Comparison of ENCODE assay signal across 5 cellular contexts in the genomic region with DNA sequence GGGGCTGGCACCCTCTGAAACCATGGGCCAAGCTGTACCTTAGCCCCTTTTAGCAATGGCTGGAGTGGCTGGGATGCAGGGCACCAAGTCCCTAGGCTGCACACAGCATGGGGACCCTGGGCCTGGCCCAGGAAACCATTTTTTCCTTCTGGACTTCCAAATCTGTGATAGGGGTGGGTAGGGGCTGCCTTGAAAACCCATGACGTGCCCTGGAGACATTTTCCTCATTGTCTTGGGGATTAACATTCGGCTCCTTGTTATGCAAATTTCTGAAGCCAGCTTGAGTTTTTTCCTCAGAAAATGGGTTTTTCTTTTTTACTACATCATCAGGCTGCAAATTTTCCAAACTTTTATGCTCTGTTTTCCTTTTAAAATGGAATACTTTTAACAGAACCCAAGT.
DNase-seq lines count a peak whose midpoint lies in the region; ATAC-seq and TF ChIP-seq lines count a peak whose summit lies in the region.
"Not testable (repeated sequence)": the region's sequence is repeated elsewhere in the genome, so short reads cannot be mapped to it uniquely, and the experiment has no call there.

No MANE protein-coding gene starts in this region.

- H3F3A ChIP-seq in GM23338 (replicated peaks; ENCODE audit: low read depth), result not testable (repeated sequence)

- 61% methylated on average over 2 of the region's 2 CpGs; no CpG with 5 or more reads in 1 of the 2 experiments for WGBS in endodermal cell (ENCODE audit: insufficient coverage in 1 of 2, insufficient read length in 1 of 2), 2 experiments
- WGBS in mesendoderm (ENCODE audit: extremely low coverage, insufficient coverage, low lambda C conversion rate), result no CpG with 5 or more reads among the region's 2 CpGs

- H2AK5ac ChIP-seq in mesendoderm (ENCODE audit: low read length), result not testable (repeated sequence)

- peaks cover 19% of the 10 kb centered on the region; the same call in 2 of the 3 replicates for H3K4me1 Mint-ChIP-seq in GM23338
- peaks cover 31% of the 10 kb centered on the region for H3K4me1 Mint-ChIP-seq in WTC11
- not testable (repeated sequence) for H3K4me1 Mint-ChIP-seq in endodermal cell

- H3K56ac ChIP-seq in mesendoderm (ENCODE audit: low read length), result not testable (repeated sequence)

- not testable (repeated sequence) for H3K23ac ChIP-seq in mesendoderm (ENCODE audit: low read length)

- not testable (repeated sequence) for H3K9me3 ChIP-seq in HAP-1; endodermal cell (ENCODE audit: control insufficient read depth, low read length)

- not testable (repeated sequence) for H2AFZ ChIP-seq in GM23338

- POLR2A ChIA-PET in WTC11 (lab: Charles Lee), result not testable (repeated sequence)

- CTCF ChIA-PET in WTC11 (lab: Charles Lee), result not testable (repeated sequence)

- H3K36me3 ChIP-seq in GM23338 (ENCODE audit: insufficient read depth); endodermal cell (ENCODE audit: control insufficient read depth, insufficient read depth, low read length); mesendoderm (ENCODE audit: control insufficient read depth, insufficient read depth, low read length): not testable (repeated sequence)
- H3K36me3 ChIP-seq in HAP-1 (replicated peaks), result peaks cover 22% of the 10 kb centered on the region

- ATAC-seq in GM23338, result peak; percentile 56
- ATAC-seq in WTC11, result peak; percentile 53; the same call in 1 of the 2 replicates

- not testable (repeated sequence) for H2BK5ac ChIP-seq in mesendoderm (ENCODE audit: low read length)

- not testable (repeated sequence) for H4K5ac ChIP-seq in mesendoderm (ENCODE audit: low read length)

- not testable (repeated sequence) for H3K27me3 Mint-ChIP-seq in GM23338 (ENCODE audit: insufficient read depth, low read depth, poor library complexity); WTC11 (ENCODE audit: low read depth); endodermal cell (ENCODE audit: insufficient read depth)

- H3K9me3 Mint-ChIP-seq in GM23338 (peaks cover 11% of the 10 kb centered on the region; the same call in 1 of the 3 replicates), endodermal cell (peaks cover 25% of the 10 kb centered on the region)
- not testable (repeated sequence) for H3K9me3 Mint-ChIP-seq in WTC11

- not testable (repeated sequence) for H3K4me3 Mint-ChIP-seq in GM23338, WTC11, endodermal cell

- not testable (repeated sequence) for H3K4ac ChIP-seq in mesendoderm (ENCODE audit: low read depth, low read length)

- not testable (repeated sequence) for H3K9ac ChIP-seq in endodermal cell (ENCODE audit: extremely low read depth, low read length, poor library complexity, severe bottlenecking); mesendoderm (ENCODE audit: low read length)

- not testable (repeated sequence) for H3K4me1 ChIP-seq in GM23338 (ENCODE audit: insufficient read depth); endodermal cell (ENCODE audit: control insufficient read depth, insufficient read depth, low read length); mesendoderm (ENCODE audit: control insufficient read depth, low read depth, low read length)
- peaks cover 34% of the 10 kb centered on the region for H3K4me1 ChIP-seq in HAP-1

- DNase-seq in GM23338 (ENCODE audit: low spot score), result peak; percentile 52
- peak; percentile 74 to 86 for DNase-seq in HAP-1 (ENCODE audit: low spot score in 2 of 2)
- DNase-seq in WTC11 (ENCODE audit: low spot score), result not testable (repeated sequence)
- peak; percentile 52 for DNase-seq in endodermal cell
- peak; percentile 19 for DNase-seq in mesendoderm

- not testable (repeated sequence) for H3K18ac ChIP-seq in mesendoderm (ENCODE audit: low read length)

- H3K9me2 ChIP-seq in GM23338 (ENCODE audit: insufficient read depth), result not testable (repeated sequence)

- H3K27ac ChIP-seq in GM23338 (ENCODE audit: low read depth); endodermal cell (ENCODE audit: low read depth, low read length); mesendoderm (ENCODE audit: low read depth, low read length): not testable (repeated sequence)

- in situ Hi-C loops in HAP-1 (cut with MboI; ENCODE audit: low sequenced_read_pairs), result not testable (repeated sequence)

- H3K27ac Mint-ChIP-seq in GM23338, WTC11, endodermal cell: not testable (repeated sequence)

- not testable (repeated sequence) for H3K27me3 ChIP-seq in GM23338 (ENCODE audit: insufficient read depth); HAP-1 (ENCODE audit: low read depth); endodermal cell (ENCODE audit: control insufficient read depth, insufficient read depth, low read length, poor library complexity, severe bottlenecking); mesendoderm (ENCODE audit: insufficient read depth, low read length, poor library complexity)

- not testable (repeated sequence) for H2BK120ac ChIP-seq in mesendoderm (ENCODE audit: low read depth, low read length)

- not testable (repeated sequence) for H3K79me2 ChIP-seq in GM23338 (replicated peaks; ENCODE audit: insufficient read depth); mesendoderm (ENCODE audit: control insufficient read depth, insufficient read depth, low read length)

- H3K36me3 Mint-ChIP-seq in GM23338 (ENCODE audit: low read depth), result peaks cover 30% of the 10 kb centered on the region; the same call in 2 of the 3 replicates
- peaks cover 25% of the 10 kb centered on the region for H3K36me3 Mint-ChIP-seq in WTC11
- H3K36me3 Mint-ChIP-seq in endodermal cell (ENCODE audit: low read depth), result not testable (repeated sequence)

- not testable (repeated sequence) for H4K20me1 ChIP-seq in GM23338 (replicated peaks; ENCODE audit: insufficient read depth)

- not testable (repeated sequence) for H3K4me3 ChIP-seq in GM23338; HAP-1; endodermal cell (ENCODE audit: low read length); mesendoderm (ENCODE audit: low read length)

- TF ChIP-seq CTCF in GM23338 (conservative IDR thresholded peaks at IDR 0.05; ENCODE audit: low read depth in 2 of 2); WTC11 (IDR thresholded peaks at IDR 0.05); endodermal cell (conservative IDR thresholded peaks at IDR 0.05): not testable (repeated sequence)

- H4K8ac ChIP-seq in mesendoderm (ENCODE audit: low read depth, low read length), result not testable (repeated sequence)

- not testable (repeated sequence) for H2BK15ac ChIP-seq in mesendoderm (replicated peaks; ENCODE audit: low read depth)

- H3K79me1 ChIP-seq in mesendoderm (ENCODE audit: low read length), result not testable (repeated sequence)

- peak overlapping the region; percentile 31; the same call in 1 of the 2 replicates for H3K4me2 ChIP-seq in GM23338
- not testable (repeated sequence) for H3K4me2 ChIP-seq in mesendoderm (ENCODE audit: low read length)

TF ChIP-seq in GM23338, 12 proteins besides CTCF, POLR2A, EP300 and RAD21:
- TF ChIP-seq CREB1 (CRISPR knock-in tag; IDR thresholded peaks at IDR 0.05; ENCODE audit: low read depth), result peak; percentile 41; the same call in 1 of the 2 replicates
